Comparison of ENCODE assay signal across 17 cellular contexts in genomic region chr11:84663731-84664130, GRCh38.
DNase-seq lines count a peak whose midpoint lies in the region; ATAC-seq and TF ChIP-seq lines count a peak whose summit lies in the region.
"Had no signal": no experiment of that assay in that cellular context is flagged by ENCODE, and none has a peak within 500 bp of the region (broad histone marks: within the 10 kb centered on the region; RNA-seq: fewer than 3 reads in every experiment).

No MANE protein-coding gene starts in this region.

- no peak overlapping the region for H3K9ac ChIP-seq in endocrine pancreas (ENCODE audit: control insufficient read depth, insufficient read depth, low read length)
- H3K9ac ChIP-seq: BLaER1 treated with 17β-estradiol and CSF1 and Interleukin-3, amounts not matched to agents 10 nM and 100 nM had no signal

- ATAC-seq in GM23338 (no peak), HG02884 (IDR thresholded peaks at IDR 0.05; ENCODE audit: unreplicated experiment) (no peak)
- ATAC-seq: A549; CD8-positive, alpha-beta T cell had no signal

- no peak overlapping the region for H3K27ac ChIP-seq in GM23338 (ENCODE audit: low read depth)
- H3K27ac ChIP-seq in SJCRH30: peak overlapping the region; percentile 80
- H3K27ac ChIP-seq: 22Rv1; A549; BLaER1 treated with 17β-estradiol and CSF1 and Interleukin-3, amounts not matched to agents 10 nM and 100 nM; C4-2B had no signal

- H4K20me1 ChIP-seq in GM23338 (replicated peaks; ENCODE audit: insufficient read depth): no peaks in the 10 kb centered on the region
- H4K20me1 ChIP-seq: BLaER1 treated with 17β-estradiol and CSF1 and Interleukin-3, amounts not matched to agents 10 nM and 100 nM had no signal

- no peaks in the 10 kb centered on the region for H3K27me3 ChIP-seq in GM23338 (ENCODE audit: insufficient read depth)
- H3K27me3 ChIP-seq in SJCRH30: no peaks in the 10 kb centered on the region
- H3K27me3 ChIP-seq in endocrine pancreas (ENCODE audit: control insufficient read depth, insufficient read depth, low read length): no peaks in the 10 kb centered on the region
- H3K27me3 ChIP-seq: BLaER1 treated with 17β-estradiol and CSF1 and Interleukin-3, amounts not matched to agents 10 nM and 100 nM had no signal

- H3K4me1 ChIP-seq in GM23338 (ENCODE audit: insufficient read depth) (no peaks in the 10 kb centered on the region), SJCRH30 (peaks cover 19% of the 10 kb centered on the region), endocrine pancreas (ENCODE audit: control insufficient read depth, insufficient read depth, low read length) (no peaks in the 10 kb centered on the region)
- H3K4me1 ChIP-seq: A549; BLaER1 treated with 17β-estradiol and CSF1 and Interleukin-3, amounts not matched to agents 10 nM and 100 nM; Caco-2 had no signal

- H3K4me3 ChIP-seq in GM23338 (no peak overlapping the region), SJCRH30 (no peak overlapping the region), endocrine pancreas (ENCODE audit: control insufficient read depth, insufficient read depth, low read length) (peak overlapping the region; percentile 44)
- H3K4me3 ChIP-seq: A549; BLaER1 treated with 17β-estradiol and CSF1 and Interleukin-3, amounts not matched to agents 10 nM and 100 nM had no signal

- no peak overlapping the region for H3K4me3 Mint-ChIP-seq in GM23338
- H3K4me3 Mint-ChIP-seq in activated T-cell treated with anti-CD3 and anti-CD28 coated beads, Interleukin-2, amount 50 U/mL, for 24 hours: no peak overlapping the region
- H3K4me3 Mint-ChIP-seq: B cell; CD4-positive, alpha-beta T cell; CD8-positive, alpha-beta T cell had no signal

- peak overlapping the region; percentile 36; the same call in 1 of the 2 replicates for H3K27ac Mint-ChIP-seq in GM23338
- no peak overlapping the region for H3K27ac Mint-ChIP-seq in activated T-cell treated with anti-CD3 and anti-CD28 coated beads, Interleukin-2, amount 50 U/mL, for 24 hours
- H3K27ac Mint-ChIP-seq: B cell; CD4-positive, alpha-beta T cell; CD8-positive, alpha-beta T cell had no signal

- no peak for TF ChIP-seq CTCF in GM23338 (conservative IDR thresholded peaks at IDR 0.05; ENCODE audit: low read depth in 2 of 2)

- DNase-seq in GM23338 (ENCODE audit: low spot score): no peak
- DNase-seq in SJCRH30: peak; percentile 77 to 90
- DNase-seq in activated T-cell treated with anti-CD3 and anti-CD28 coated beads, Interleukin-2, amount 50 U/mL, for 24 hours: no peak
- DNase-seq: AML-193; Caco-2; Calu3; CD4-positive, alpha-beta T cell; CD8-positive, alpha-beta T cell; DMS79 treated with DMSO at 0.1 percent for 48 hours; GF-D8 had no signal

- H3K9me3 ChIP-seq in SJCRH30 (replicated peaks): no peaks in the 10 kb centered on the region
- no peaks in the 10 kb centered on the region for H3K9me3 ChIP-seq in endocrine pancreas (ENCODE audit: control insufficient read depth, low read length)
- H3K9me3 ChIP-seq: A549; BLaER1 treated with 17β-estradiol and CSF1 and Interleukin-3, amounts not matched to agents 10 nM and 100 nM; Caco-2 had no signal

- no peaks in the 10 kb centered on the region for H3F3A ChIP-seq in GM23338 (replicated peaks; ENCODE audit: low read depth)

- peaks cover 3% of the 10 kb centered on the region; the same call in 2 of the 3 replicates for H3K4me1 Mint-ChIP-seq in GM23338
- no peaks in the 10 kb centered on the region for H3K4me1 Mint-ChIP-seq in activated T-cell treated with anti-CD3 and anti-CD28 coated beads, Interleukin-2, amount 50 U/mL, for 24 hours (ENCODE audit: low read depth)
- H3K4me1 Mint-ChIP-seq: B cell had no signal

- H3K36me3 Mint-ChIP-seq in GM23338 (ENCODE audit: low read depth): peaks cover 11% of the 10 kb centered on the region
- no peaks in the 10 kb centered on the region for H3K36me3 Mint-ChIP-seq in activated T-cell treated with anti-CD3 and anti-CD28 coated beads, Interleukin-2, amount 50 U/mL, for 24 hours (ENCODE audit: low read depth)
- H3K36me3 Mint-ChIP-seq: CD8-positive, alpha-beta T cell had no signal

- H3K27me3 Mint-ChIP-seq in GM23338 (ENCODE audit: insufficient read depth, low read depth, poor library complexity): no peaks in the 10 kb centered on the region
- H3K27me3 Mint-ChIP-seq in activated T-cell treated with anti-CD3 and anti-CD28 coated beads, Interleukin-2, amount 50 U/mL, for 24 hours: no peaks in the 10 kb centered on the region
- H3K27me3 Mint-ChIP-seq: B cell; CD4-positive, alpha-beta T cell had no signal

- H3K9me2 ChIP-seq in GM23338 (ENCODE audit: insufficient read depth): peaks cover 3% of the 10 kb centered on the region; the same call in 1 of the 2 replicates

- no peak overlapping the region for H2AFZ ChIP-seq in GM23338

- H3K79me2 ChIP-seq in GM23338 (replicated peaks; ENCODE audit: insufficient read depth): no peaks in the 10 kb centered on the region

- no peaks in the 10 kb centered on the region for H3K36me3 ChIP-seq in GM23338 (ENCODE audit: insufficient read depth)
- no peaks in the 10 kb centered on the region for H3K36me3 ChIP-seq in SJCRH30
- H3K36me3 ChIP-seq in endocrine pancreas (ENCODE audit: control insufficient read depth, insufficient read depth, low read length): no peaks in the 10 kb centered on the region
- H3K36me3 ChIP-seq: BLaER1 treated with 17β-estradiol and CSF1 and Interleukin-3, amounts not matched to agents 10 nM and 100 nM had no signal

- peaks cover 10% of the 10 kb centered on the region for H3K9me3 Mint-ChIP-seq in GM23338
- peaks cover 18% of the 10 kb centered on the region for H3K9me3 Mint-ChIP-seq in activated T-cell treated with anti-CD3 and anti-CD28 coated beads, Interleukin-2, amount 50 U/mL, for 24 hours

- H3K4me2 ChIP-seq in GM23338: no peak overlapping the region
- H3K4me2 ChIP-seq: A549; BLaER1 treated with 17β-estradiol and CSF1 and Interleukin-3, amounts not matched to agents 10 nM and 100 nM had no signal

TF ChIP-seq in GM23338, 12 proteins besides CTCF, POLR2A, EP300 and RAD21 (continues in another document):
- TF ChIP-seq CREB1 (CRISPR knock-in tag; IDR thresholded peaks at IDR 0.05; ENCODE audit: low read depth): no peak
- no peak for TF ChIP-seq ZNF462 (CRISPR knock-in tag; IDR thresholded peaks at IDR 0.05)
- TF ChIP-seq EZH2 (IDR thresholded peaks at IDR 0.05; ENCODE audit: low read depth, unreplicated experiment): no peak
- no peak for TF ChIP-seq STAT1 (IDR thresholded peaks at IDR 0.05; ENCODE audit: unreplicated experiment)

Comparison
In these comparisons a context has a peak if more than half of its experiments do, and no peak if none do; other contexts are left out.
1. DNase-seq: peak in SJCRH30 (2 of 2); none in GM23338 (single experiment) and activated T-cell treated with anti-CD3 and anti-CD28 coated beads, Interleukin-2, amount 50 U/mL, for 24 hours (single experiment).